ENCODE assay signal across 23 cellular contexts in the genomic region with DNA sequence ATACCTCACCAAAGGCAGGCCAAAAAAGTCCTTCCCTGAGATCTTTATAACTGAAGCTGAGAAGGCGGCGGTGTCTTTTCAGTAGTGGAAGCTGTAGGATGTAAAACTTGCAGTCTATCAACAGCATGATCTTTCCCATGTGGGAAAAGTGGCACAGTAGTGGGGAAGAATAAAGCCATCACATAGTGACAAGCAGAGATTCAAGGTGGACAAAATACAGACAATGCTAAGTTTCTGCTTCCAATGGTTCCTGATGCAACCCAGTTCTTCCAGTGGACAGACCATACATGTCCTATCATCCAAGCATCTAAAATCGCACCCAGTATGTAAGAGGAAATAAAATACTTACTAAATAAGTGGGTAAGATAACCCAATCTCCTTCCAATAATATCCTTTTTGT.
"Had no signal": no experiment of that assay in that cellular context is flagged by ENCODE, and none has a peak within 500 bp of the region (broad histone marks: within the 10 kb centered on the region; RNA-seq: fewer than 3 reads in every experiment).

No MANE protein-coding gene starts in this region.

- H3K36me3 ChIP-seq: breast epithelium, colonic mucosa, heart left ventricle, right atrium auricular region, thyroid gland had no signal

- H3K9me3 ChIP-seq: breast epithelium, colonic mucosa, heart left ventricle, right atrium auricular region, thyroid gland had no signal

- H3K27ac Mint-ChIP-seq: activated CD4-positive, alpha-beta T cell treated with anti-CD3 and anti-CD28 coated beads, Interleukin-2, amount 10 ng/mL, durations not matched to agents 7 days and 5 days; activated CD8-positive, alpha-beta T cell treated with anti-CD3 and anti-CD28 coated beads for 36 hours; activated naive CD8-positive, alpha-beta T cell treated with anti-CD3 and anti-CD28 coated beads, Interleukin-2, amount 10 ng/mL, durations not matched to agents 7 days and 5 days; endodermal cell; progenitor cell of endocrine pancreas; stimulated activated naive B cell treated with anti-CD40 and anti-IgM and Interleukin-4, amounts not matched to agents 10 μg/mL and 1 μg/mL and 100 μg/mL, for 72 hours had no signal

- ATAC-seq: activated CD8-positive, alpha-beta T cell treated with anti-CD3 and anti-CD28 coated beads for 36 hours; heart left ventricle; left cardiac atrium; stimulated activated naive B cell treated with anti-CD40 and anti-IgM and Interleukin-4, amounts not matched to agents 10 μg/mL and 1 μg/mL and 100 μg/mL, for 72 hours; T-cell had no signal

- H3K4me1 ChIP-seq: breast epithelium, colonic mucosa had no signal

- H3K27me3 ChIP-seq: breast epithelium, colonic mucosa, heart left ventricle, right atrium auricular region, thyroid gland had no signal

- H3K4me3 ChIP-seq: breast epithelium, colonic mucosa, heart left ventricle, right atrium auricular region, thyroid gland had no signal

- H3K36me3 Mint-ChIP-seq: naive B cell; stimulated activated naive B cell treated with anti-CD40 and anti-IgM and Interleukin-4, amounts not matched to agents 10 μg/mL and 1 μg/mL and 100 μg/mL, for 72 hours had no signal

- H3K9me3 Mint-ChIP-seq: activated CD4-positive, alpha-beta T cell treated with anti-CD3 and anti-CD28 coated beads, Interleukin-2, amount 10 ng/mL, durations not matched to agents 7 days and 5 days; activated CD8-positive, alpha-beta T cell treated with anti-CD3 and anti-CD28 coated beads for 36 hours; activated naive CD8-positive, alpha-beta T cell treated with anti-CD3 and anti-CD28 coated beads, Interleukin-2, amount 10 ng/mL, durations not matched to agents 7 days and 5 days; central memory CD8-positive, alpha-beta T cell; endodermal cell; naive B cell; stimulated activated naive B cell treated with anti-CD40 and anti-IgM and Interleukin-4, amounts not matched to agents 10 μg/mL and 1 μg/mL and 100 μg/mL, for 72 hours; T-cell; T-helper 2 cell treated with Interferon-gamma antibody and Interleukin-4, amounts not matched to agents 5 μg/mL and 100 μg/mL, for 36 hours had no signal

- H3K4me3 Mint-ChIP-seq: activated CD4-positive, alpha-beta T cell treated with anti-CD3 and anti-CD28 coated beads, Interleukin-2, amount 10 ng/mL, durations not matched to agents 7 days and 5 days; activated CD8-positive, alpha-beta T cell treated with anti-CD3 and anti-CD28 coated beads for 36 hours; activated naive CD8-positive, alpha-beta T cell treated with anti-CD3 and anti-CD28 coated beads, Interleukin-2, amount 10 ng/mL, durations not matched to agents 7 days and 5 days; central memory CD8-positive, alpha-beta T cell; endodermal cell; stimulated activated naive B cell treated with anti-CD40 and anti-IgM and Interleukin-4, amounts not matched to agents 10 μg/mL and 1 μg/mL and 100 μg/mL, for 72 hours; T-cell had no signal

- H3K27ac ChIP-seq: breast epithelium, colonic mucosa, right atrium auricular region, thyroid gland had no signal

- DNase-seq: activated CD4-positive, alpha-beta T cell treated with anti-CD3 and anti-CD28 coated beads, Interleukin-2, amount 10 ng/mL, durations not matched to agents 7 days and 5 days; activated CD4-positive, CD25-positive, alpha-beta regulatory T cell treated with anti-CD3 and anti-CD28 coated beads, Interleukin-2, amount 50 U/mL, for 72 hours; activated CD8-positive, alpha-beta T cell treated with anti-CD3 and anti-CD28 coated beads for 36 hours; activated naive CD4-positive, alpha-beta T cell treated with Interleukin-2 at 50 U/mL for 16 hours; activated naive CD8-positive, alpha-beta T cell treated with anti-CD3 and anti-CD28 coated beads, Interleukin-2, amount 10 ng/mL, durations not matched to agents 7 days and 5 days; activated T-cell treated with anti-CD3 and anti-CD28 coated beads, Interleukin-2, amount 50 U/mL, for 1 hour; amniotic stem cell; colonic mucosa; endodermal cell; heart left ventricle; islet precursor cell; left cardiac atrium; naive B cell; stimulated activated CD4-positive, alpha-beta T cell treated with anti-CD3 and anti-CD28 coated beads, Interleukin-12 subunit alpha, Interleukin-12 subunit beta, amount 100 ng/mL, for 4 hours; stimulated activated naive B cell treated with anti-CD40 and anti-IgM and Interleukin-4, amounts not matched to agents 10 μg/mL and 1 μg/mL and 100 μg/mL, for 72 hours; substantia nigra; T-cell had no signal

- H3K27me3 Mint-ChIP-seq: activated CD4-positive, alpha-beta T cell treated with anti-CD3 and anti-CD28 coated beads, Interleukin-2, amount 10 ng/mL, durations not matched to agents 7 days and 5 days; activated CD8-positive, alpha-beta T cell treated with anti-CD3 and anti-CD28 coated beads for 36 hours; activated naive CD8-positive, alpha-beta T cell treated with anti-CD3 and anti-CD28 coated beads, Interleukin-2, amount 10 ng/mL, durations not matched to agents 7 days and 5 days; central memory CD8-positive, alpha-beta T cell; naive B cell; progenitor cell of endocrine pancreas; stimulated activated naive B cell treated with anti-CD40 and anti-IgM and Interleukin-4, amounts not matched to agents 10 μg/mL and 1 μg/mL and 100 μg/mL, for 72 hours; T-cell had no signal
